In the genomic region with DNA sequence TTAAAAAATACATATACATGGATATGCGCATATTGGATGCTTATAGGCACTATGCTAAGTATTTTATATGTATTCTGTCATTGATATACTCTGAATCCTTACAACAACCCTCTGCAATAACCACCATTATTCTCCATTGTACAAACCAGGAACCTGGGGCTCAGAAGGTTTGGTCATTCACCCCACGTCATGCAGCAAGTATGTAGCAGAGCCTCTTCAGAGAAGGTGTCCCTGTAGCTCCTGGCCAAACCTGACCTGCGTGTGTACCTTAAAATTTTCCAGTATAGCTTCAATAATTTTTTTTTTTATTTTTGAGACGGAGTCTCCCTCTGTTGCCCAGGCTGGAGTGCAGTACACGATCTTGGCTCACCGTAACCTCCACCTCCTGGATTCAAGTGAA, we compare ENCODE assay signal across 25 cellular contexts.
"Had no signal": no experiment of that assay in that cellular context is flagged by ENCODE, and none has a peak within 500 bp of the region (broad histone marks: within the 10 kb centered on the region; RNA-seq: fewer than 3 reads in every experiment).

No MANE protein-coding gene starts in this region.

- H3K27me3 ChIP-seq: colonic mucosa, dorsolateral prefrontal cortex, esophagus muscularis mucosa, esophagus squamous epithelium, gastrocnemius medialis, gastroesophageal sphincter, heart left ventricle, heart right ventricle, hepatocyte had no signal

- H2AFZ ChIP-seq: hepatocyte had no signal

- DNase-seq: colonic mucosa; cortex of kidney; dermis blood vessel endothelial cell; dorsolateral prefrontal cortex; effector CD4-positive, alpha-beta T cell; effector CD8-positive, alpha-beta T cell; effector memory CD4-positive, alpha-beta T cell; effector memory CD8-positive, alpha-beta T cell; endodermal cell; erythroblast; esophagus squamous epithelium; foreskin fibroblast; foreskin keratinocyte; foreskin melanocyte; gastrocnemius medialis; glutamatergic neuron; head of caudate nucleus; heart left ventricle; heart right ventricle had no signal

- H3K27ac ChIP-seq: colonic mucosa, coronary artery, dorsolateral prefrontal cortex, epithelial cell of prostate, esophagus muscularis mucosa, esophagus squamous epithelium, foreskin keratinocyte, gastrocnemius medialis, gastroesophageal sphincter, heart left ventricle, heart right ventricle, hepatocyte had no signal

- H3K79me2 ChIP-seq: hepatocyte had no signal

- H3K36me3 ChIP-seq: colonic mucosa, esophagus muscularis mucosa, esophagus squamous epithelium, gastrocnemius medialis, gastroesophageal sphincter, heart left ventricle, heart right ventricle had no signal

- H3K4me3 ChIP-seq: colonic mucosa, coronary artery, dorsolateral prefrontal cortex, esophagus muscularis mucosa, esophagus squamous epithelium, gastrocnemius medialis, gastroesophageal sphincter, heart left ventricle, heart right ventricle, hepatocyte had no signal

- H3K4me2 ChIP-seq: hepatocyte had no signal

- H3K9me3 ChIP-seq: colonic mucosa, esophagus muscularis mucosa, esophagus squamous epithelium, gastrocnemius medialis, gastroesophageal sphincter, heart left ventricle, heart right ventricle had no signal

- ATAC-seq: effector memory CD8-positive, alpha-beta T cell; esophagus mucosa; foreskin keratinocyte; gastrocnemius medialis; gastroesophageal sphincter; heart left ventricle had no signal

- H3K4me1 ChIP-seq: colonic mucosa, foreskin keratinocyte had no signal
